In genomic region chr16:1645914-1646525, GRCh38 we compare ENCODE assay signal across 1 cellular context.
TF ChIP-seq lines count a peak whose summit lies in the region.

No MANE protein-coding gene starts in this region.

TF ChIP-seq in GM23338, 12 proteins besides CTCF, POLR2A, EP300 and RAD21 (continued from another document):
- TF ChIP-seq ZNF462 (CRISPR knock-in tag; IDR thresholded peaks at IDR 0.05) (no peak), ZNF114 (CRISPR knock-in tag; IDR thresholded peaks at IDR 0.05) (no peak), EZH2 (IDR thresholded peaks at IDR 0.05; ENCODE audit: low read depth, unreplicated experiment) (no peak), ZNF331 (CRISPR knock-in tag; IDR thresholded peaks at IDR 0.05; ENCODE audit: low read depth) (no peak), CREB1 (CRISPR knock-in tag; IDR thresholded peaks at IDR 0.05; ENCODE audit: low read depth) (no peak), JUNB (IDR thresholded peaks at IDR 0.05; ENCODE audit: unreplicated experiment) (no peak), ETS1 (IDR thresholded peaks at IDR 0.05) (no peak), POLR2AphosphoS5 (IDR thresholded peaks at IDR 0.05; ENCODE audit: low read depth) (no peak), NANOG (IDR thresholded peaks at IDR 0.05; ENCODE audit: borderline replicate concordance) (no peak)
